Comparison of ENCODE assay signal across 21 cellular contexts in genomic region chr7:121541457-121541856, GRCh38.
"Had no signal": no experiment of that assay in that cellular context is flagged by ENCODE, and none has a peak within 500 bp of the region (broad histone marks: within the 10 kb centered on the region; RNA-seq: fewer than 3 reads in every experiment).

No MANE protein-coding gene starts in this region.

- H3K4me3 ChIP-seq: esophagus muscularis mucosa, gastroesophageal sphincter, smooth muscle cell, stomach, vagina had no signal

- H3K4me1 ChIP-seq: esophagus muscularis mucosa, gastroesophageal sphincter had no signal

- H3K4me2 ChIP-seq: smooth muscle cell had no signal

- H3K9me3 ChIP-seq: esophagus muscularis mucosa, gastroesophageal sphincter, vagina had no signal

- H3K27ac ChIP-seq: esophagus muscularis mucosa, gastroesophageal sphincter, stomach, vagina, VCaP had no signal

- DNase-seq: activated CD4-positive, alpha-beta T cell treated with anti-CD3 and anti-CD28 coated beads, Interleukin-2, amount 50 U/mL, for 1 hour; activated CD4-positive, CD25-positive, alpha-beta regulatory T cell treated with anti-CD3 and anti-CD28 coated beads, Interleukin-2, amount 50 U/mL, for 72 hours; activated gamma-delta T cell treated with Interleukin-2 at 50 U/mL for 16 hours; activated T-cell treated with anti-CD3 and anti-CD28 coated beads, Interleukin-2, amount 50 U/mL, for 1 hour; anterior cingulate cortex; effector CD4-positive, alpha-beta T cell; head of caudate nucleus; hypothalamus; left cardiac atrium; nephron progenitor cell; nucleus accumbens; stimulated activated CD4-positive, alpha-beta T cell treated with anti-CD3 and anti-CD28 coated beads, Interleukin-15, amount 100 ng/mL, for 24 hours; stomach; trophoblast cell had no signal

- H3K27me3 ChIP-seq: esophagus muscularis mucosa, gastroesophageal sphincter, stomach, vagina had no signal

- ATAC-seq: gastroesophageal sphincter; left cardiac atrium; sciatic nerve; stimulated activated memory B cell treated with anti-CD40 and anti-IgM and Interleukin-4, amounts not matched to agents 10 μg/mL and 1 μg/mL and 100 μg/mL, for 72 hours had no signal

- H3K36me3 ChIP-seq: esophagus muscularis mucosa, gastroesophageal sphincter, stomach, vagina had no signal
